ENCODE assay signal across 10 cellular contexts in genomic region chr1:54885237-54885679, GRCh38. TPM values are rescaled to one million over a fixed set of nuclear protein-coding genes. Genes with fewer than 3 reads are reported as not detected.
DNase-seq lines count a peak whose midpoint lies in the region; ATAC-seq and TF ChIP-seq lines count a peak whose summit lies in the region.
"Had no signal": no experiment of that assay in that cellular context is flagged by ENCODE, and none has a peak within 500 bp of the region (broad histone marks: within the 10 kb centered on the region; RNA-seq: fewer than 3 reads in every experiment).

No MANE protein-coding gene starts in this region.

- H3K4me3 Mint-ChIP-seq in activated CD4-positive, alpha-beta T cell treated with anti-CD3 and anti-CD28 coated beads for 36 hours = peak overlapping the region; percentile 89
- peak overlapping the region; percentile 96 for H3K4me3 Mint-ChIP-seq in activated T-helper 17 cell treated with anti-CD3 and anti-CD28 coated beads, Interleukin-2, amount 50 U/mL, for 72 hours
- H3K4me3 Mint-ChIP-seq in stimulated activated memory B cell treated with anti-CD40 and anti-IgM and Interleukin-4, amounts not matched to agents 10 μg/mL and 1 μg/mL and 100 μg/mL, for 72 hours = peak overlapping the region; percentile 91

- CTCF ChIA-PET in activated CD4-positive, alpha-beta T cell treated with anti-CD3 and anti-CD28 coated beads for 36 hours (lab: Charles Lee) = interaction anchor here (0.7 to 1.8 kb wide), 5 partner anchors 18 to 346 kb away, joined by 3 to 4 read pairs (median 4); no protein-coding TSS in a partner anchor

- no peaks in the 10 kb centered on the region for H3K9me3 Mint-ChIP-seq in activated CD4-positive, alpha-beta T cell treated with anti-CD3 and anti-CD28 coated beads for 36 hours (ENCODE audit: low read depth)
- no peaks in the 10 kb centered on the region for H3K9me3 Mint-ChIP-seq in activated T-helper 17 cell treated with anti-CD3 and anti-CD28 coated beads, Interleukin-2, amount 50 U/mL, for 72 hours
- H3K9me3 Mint-ChIP-seq in stimulated activated memory B cell treated with anti-CD40 and anti-IgM and Interleukin-4, amounts not matched to agents 10 μg/mL and 1 μg/mL and 100 μg/mL, for 72 hours = no peaks in the 10 kb centered on the region

- H3K27ac Mint-ChIP-seq in activated CD4-positive, alpha-beta T cell treated with anti-CD3 and anti-CD28 coated beads for 36 hours = no peak overlapping the region
- peak overlapping the region; percentile 72 for H3K27ac Mint-ChIP-seq in activated T-helper 17 cell treated with anti-CD3 and anti-CD28 coated beads, Interleukin-2, amount 50 U/mL, for 72 hours
- peak overlapping the region; percentile 82 for H3K27ac Mint-ChIP-seq in stimulated activated memory B cell treated with anti-CD40 and anti-IgM and Interleukin-4, amounts not matched to agents 10 μg/mL and 1 μg/mL and 100 μg/mL, for 72 hours

- TF ChIP-seq POLR2A in GM18505 (IDR thresholded peaks at IDR 0.05; ENCODE audit: borderline replicate concordance, extremely low read depth, insufficient read depth, insufficient read length) = no peak

- peaks cover 7% of the 10 kb centered on the region for H3K27me3 Mint-ChIP-seq in activated CD4-positive, alpha-beta T cell treated with anti-CD3 and anti-CD28 coated beads for 36 hours
- peaks cover 13% of the 10 kb centered on the region for H3K27me3 Mint-ChIP-seq in activated T-helper 17 cell treated with anti-CD3 and anti-CD28 coated beads, Interleukin-2, amount 50 U/mL, for 72 hours
- no peaks in the 10 kb centered on the region for H3K27me3 Mint-ChIP-seq in stimulated activated memory B cell treated with anti-CD40 and anti-IgM and Interleukin-4, amounts not matched to agents 10 μg/mL and 1 μg/mL and 100 μg/mL, for 72 hours

- H3K4me1 Mint-ChIP-seq in activated CD4-positive, alpha-beta T cell treated with anti-CD3 and anti-CD28 coated beads for 36 hours = peaks cover 39% of the 10 kb centered on the region
- peaks cover 36% of the 10 kb centered on the region for H3K4me1 Mint-ChIP-seq in activated T-helper 17 cell treated with anti-CD3 and anti-CD28 coated beads, Interleukin-2, amount 50 U/mL, for 72 hours
- H3K4me1 Mint-ChIP-seq in stimulated activated memory B cell treated with anti-CD40 and anti-IgM and Interleukin-4, amounts not matched to agents 10 μg/mL and 1 μg/mL and 100 μg/mL, for 72 hours = peaks cover 41% of the 10 kb centered on the region

- no peak for ATAC-seq in activated CD4-positive, alpha-beta T cell treated with anti-CD3 and anti-CD28 coated beads for 36 hours
- no peak for ATAC-seq in activated T-helper 17 cell treated with anti-CD3 and anti-CD28 coated beads, Interleukin-2, amount 50 U/mL, for 72 hours (replicated peaks)
- no peak for ATAC-seq in stimulated activated memory B cell treated with anti-CD40 and anti-IgM and Interleukin-4, amounts not matched to agents 10 μg/mL and 1 μg/mL and 100 μg/mL, for 72 hours
- ATAC-seq in GM18505 (IDR thresholded peaks at IDR 0.05; ENCODE audit: unreplicated experiment) = no peak

- intact Hi-C loops in activated CD4-positive, alpha-beta T cell treated with anti-CD3 and anti-CD28 coated beads for 36 hours (cut with DNase I, micrococcal nuclease) = loop anchor here in 1 of 2 experiments (10.0 kb wide), 1 partner anchor 330 kb away; the partner anchor contains the start of gene USP24

- peak overlapping the region; percentile 13 for H3K4me3 ChIP-seq in iPS-11a (ENCODE audit: low read depth, low read length)
- H3K4me3 ChIP-seq: BLaER1 treated with 17β-estradiol and CSF1 and Interleukin-3, amounts not matched to agents 10 nM and 100 nM had no signal

- POLR2A ChIA-PET in activated CD4-positive, alpha-beta T cell treated with anti-CD3 and anti-CD28 coated beads for 36 hours (lab: Charles Lee) = interaction anchor here (0.6 kb wide), 1 partner anchor 19 kb away, joined by 4 read pairs; no protein-coding TSS in a partner anchor

- no peak for DNase-seq in activated CD4-positive, alpha-beta T cell treated with anti-CD3 and anti-CD28 coated beads for 36 hours
- DNase-seq in activated CD4-positive, alpha-beta T cell treated with anti-CD3 and anti-CD28 coated beads for 1 hour = no peak
- DNase-seq in stimulated activated CD4-positive, alpha-beta T cell treated with anti-CD3 and anti-CD28 coated beads, Interleukin-12 subunit alpha, Interleukin-12 subunit beta, amount 100 ng/mL, for 4 hours = no peak
- DNase-seq in effector CD8-positive, alpha-beta T cell (lab: John Stamatoyannopoulos, UW) = no peak
- DNase-seq: NCI-H345 had no signal

- peaks cover 36% of the 10 kb centered on the region for H3K36me3 Mint-ChIP-seq in activated CD4-positive, alpha-beta T cell treated with anti-CD3 and anti-CD28 coated beads for 36 hours (ENCODE audit: low read depth)
- peaks cover 56% of the 10 kb centered on the region for H3K36me3 Mint-ChIP-seq in activated T-helper 17 cell treated with anti-CD3 and anti-CD28 coated beads, Interleukin-2, amount 50 U/mL, for 72 hours (ENCODE audit: low read depth)
- H3K36me3 Mint-ChIP-seq in stimulated activated memory B cell treated with anti-CD40 and anti-IgM and Interleukin-4, amounts not matched to agents 10 μg/mL and 1 μg/mL and 100 μg/mL, for 72 hours = peaks cover 37% of the 10 kb centered on the region

RNA-seq across cellular contexts. Expression of gene DHCR24, which starts 1.7 kb away (rescaled TPM):
- 10 to 100 TPM; 78.4 to 80.6 TPM for total RNA-seq in activated CD4-positive, alpha-beta T cell treated with anti-CD3 and anti-CD28 coated beads for 36 hours
- 10 to 100 TPM; 27.4 to 78.7 TPM for total RNA-seq in activated T-helper 17 cell treated with anti-CD3 and anti-CD28 coated beads, Interleukin-2, amount 50 U/mL, for 72 hours
